ENCODE assay signal across 8 cellular contexts in the genomic region with DNA sequence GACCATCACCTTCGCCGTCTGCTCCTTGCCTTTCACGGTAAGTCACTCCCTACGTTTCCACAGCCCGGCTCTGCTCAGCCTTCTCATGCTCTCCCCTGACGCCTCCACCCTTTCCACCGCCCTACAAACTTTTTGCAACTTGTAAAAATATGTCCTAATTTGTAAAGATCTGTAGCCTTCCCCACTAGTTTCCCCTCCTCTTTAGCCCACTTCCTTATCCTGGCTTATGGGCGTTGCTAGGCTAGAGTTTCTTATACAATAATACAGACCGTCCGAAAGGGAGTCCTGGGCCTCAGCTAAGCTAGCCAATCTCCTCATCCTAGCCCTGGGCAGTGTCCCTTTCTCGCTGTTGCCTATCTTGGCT. TPM values are rescaled to one million over a fixed set of nuclear protein-coding genes. Genes with fewer than 3 reads are reported as not detected.
DNase-seq lines count a peak whose midpoint lies in the region; ATAC-seq, FAIRE-seq and TF ChIP-seq lines count a peak whose summit lies in the region.

No MANE protein-coding gene starts in this region.

- POLR2A ChIA-PET in HepG2 (lab: Yijun Ruan, JAX) (no interaction called here), OCI-LY7 (lab: Charles Lee) (no interaction called here)

- H3K36me3 ChIP-seq in liver (ENCODE audit: control insufficient read depth in 4 of 4, insufficient read depth in 3 of 4, low read depth in 1 of 4, low read length in 3 of 4) (no peaks in the 10 kb centered on the region), HepG2 (replicated peaks in 1 of 2; ENCODE audit: control insufficient read depth in 1 of 2, insufficient read depth in 2 of 2, low read length in 2 of 2) (no peaks in the 10 kb centered on the region), mesendoderm (ENCODE audit: control insufficient read depth, insufficient read depth, low read length) (no peaks in the 10 kb centered on the region), OCI-LY7 (ENCODE audit: insufficient read depth, low read length) (no peaks in the 10 kb centered on the region)

- WGBS in liver = 23% methylated on average over 11 of the region's 11 CpGs
- 62% methylated on average over 11 of the region's 11 CpGs for WGBS in HepG2 (ENCODE audit: low lambda C conversion rate)
- WGBS in mesendoderm (ENCODE audit: extremely low coverage, insufficient coverage, low lambda C conversion rate) = no CpG with 5 or more reads among the region's 11 CpGs

- H3K79me2 ChIP-seq in HepG2 (ENCODE audit: insufficient read depth, low read length) (no peaks in the 10 kb centered on the region), mesendoderm (ENCODE audit: control insufficient read depth, insufficient read depth, low read length) (no peaks in the 10 kb centered on the region), OCI-LY7 (ENCODE audit: insufficient read depth, low read depth, low read length) (no peaks in the 10 kb centered on the region)

- H2AFZ ChIP-seq in HepG2 (ENCODE audit: low read length) (no peak overlapping the region), OCI-LY7 (ENCODE audit: low read length) (no peak overlapping the region)

- H3K27me3 Mint-ChIP-seq in brain = peaks cover 98% of the 10 kb centered on the region

- no peak for FAIRE-seq in HepG2 (lab: Jason Lieb, UNC)

- H3K9me3 ChIP-seq in liver (ENCODE audit: control insufficient read depth in 4 of 4, low read length in 3 of 4) (no peaks in the 10 kb centered on the region), HepG2 (ENCODE audit: low read length) (no peaks in the 10 kb centered on the region), OCI-LY7 (ENCODE audit: low read length) (no peaks in the 10 kb centered on the region)

- no peak for TF ChIP-seq EP300 in HepG2 (IDR thresholded peaks at IDR 0.05; ENCODE audit: low read depth in 2 of 2, low read length in 2 of 2)
- TF ChIP-seq EP300 in HepG2 (CRISPR knock-in tag; IDR thresholded peaks at IDR 0.05; ENCODE audit: borderline replicate concordance) = no peak

- H3K27me3 ChIP-seq in liver (ENCODE audit: control insufficient read depth in 4 of 4, insufficient read depth in 4 of 4, low read length in 3 of 4) = peaks cover 0 to 15% (median 3%) of the 10 kb centered on the region in 4 donors
- H3K27me3 ChIP-seq in HepG2 (ENCODE audit: control insufficient read depth in 1 of 2, insufficient read depth in 2 of 2, low read length in 2 of 2) = no peaks in the 10 kb centered on the region; a peak in 1 of 5 replicates
- H3K27me3 ChIP-seq in mesendoderm (ENCODE audit: insufficient read depth, low read length, poor library complexity) = peaks cover 23% of the 10 kb centered on the region

- intact Hi-C loops in HepG2 (cut with micrococcal nuclease; ENCODE audit: unreplicated experiment) (no loop called here), OCI-LY7 (cut with micrococcal nuclease; ENCODE audit: unreplicated experiment) (no loop called here)

- TF ChIP-seq POLR2A in HepG2 (IDR thresholded peaks at IDR 0.05; ENCODE audit: insufficient read depth in 1 of 2, low read depth in 2 of 2, low read length in 2 of 2) = no peak

- H3K56ac ChIP-seq in mesendoderm (ENCODE audit: low read length) = peak overlapping the region; percentile 57

- H3K27ac Mint-ChIP-seq in brain = peak overlapping the region in 1 of 5 experiments; percentile 42

- TF ChIP-seq RAD21 in liver (IDR thresholded peaks at IDR 0.05) = no peak
- TF ChIP-seq RAD21 in HepG2 (CRISPR knock-in tag; IDR thresholded peaks at IDR 0.05) = no peak

- CTCF ChIA-PET in HepG2 (lab: Yijun Ruan, JAX; ENCODE audit: low intra/inter-chr PET ratio, low total read pairs) (no interaction called here), OCI-LY7 (lab: Charles Lee; ENCODE audit: unreplicated experiment) (no interaction called here)

- H3K36me3 Mint-ChIP-seq in brain = no peaks in the 10 kb centered on the region

- H3K9me2 ChIP-seq in OCI-LY7 (ENCODE audit: insufficient read depth, low read length) = no peaks in the 10 kb centered on the region

- no peak overlapping the region for H2BK5ac ChIP-seq in mesendoderm (ENCODE audit: low read length)

- H4K8ac ChIP-seq in mesendoderm (ENCODE audit: low read depth, low read length) = no peak overlapping the region

- ATAC-seq in HepG2 (no peak), SK-N-SH treated with all-trans-retinoic acid at 6 μM for 48 hours (no peak)

- no peak overlapping the region for H2BK120ac ChIP-seq in mesendoderm (ENCODE audit: low read depth, low read length)

- no peak overlapping the region for H2BK15ac ChIP-seq in mesendoderm (replicated peaks; ENCODE audit: low read depth)

- H3K4ac ChIP-seq in mesendoderm (ENCODE audit: low read depth, low read length) = no peak overlapping the region

- peaks cover 25% of the 10 kb centered on the region for H3K4me1 Mint-ChIP-seq in brain

- no peak overlapping the region for H3K23ac ChIP-seq in mesendoderm (ENCODE audit: low read length)

- BruUV-seq in HepG2 (replicated peaks; lab: Mats Ljungman, UMichigan) (no TSS peak), OCI-LY7 (replicated peaks; lab: Mats Ljungman, UMichigan) (no TSS peak)

- no peaks in the 10 kb centered on the region for H3K79me1 ChIP-seq in mesendoderm (ENCODE audit: low read length)

- no peak overlapping the region for H3K27ac ChIP-seq in liver (ENCODE audit: low read depth in 1 of 2, low read length in 2 of 2)
- no peak overlapping the region for H3K27ac ChIP-seq in HepG2 (ENCODE audit: extremely low read length, insufficient read depth, low read length)
- H3K27ac ChIP-seq in mesendoderm (ENCODE audit: low read depth, low read length) = no peak overlapping the region
- no peak overlapping the region for H3K27ac ChIP-seq in OCI-LY7 (ENCODE audit: low read depth, low read length, poor library complexity, severe bottlenecking)

- no peak overlapping the region for H3K4me2 ChIP-seq in HepG2 (ENCODE audit: low read depth, low read length)
- peak overlapping the region; percentile 81 for H3K4me2 ChIP-seq in mesendoderm (ENCODE audit: low read length)
- no peak overlapping the region for H3K4me2 ChIP-seq in OCI-LY7 (ENCODE audit: low read length)

- TF ChIP-seq CTCF in liver (IDR thresholded peaks at IDR 0.05; ENCODE audit: low read depth, low read length, missing input control) (no peak), HepG2 (CRISPR knock-in tag; IDR thresholded peaks at IDR 0.05) (no peak), brain (conservative IDR thresholded peaks at IDR 0.05) (no peak), OCI-LY7 (conservative IDR thresholded peaks at IDR 0.05; ENCODE audit: low read length) (no peak)

- no peaks in the 10 kb centered on the region for H4K20me1 ChIP-seq in HepG2 (ENCODE audit: insufficient read depth, low read length)
- no peaks in the 10 kb centered on the region for H4K20me1 ChIP-seq in OCI-LY7 (ENCODE audit: insufficient read depth, low read length)

- peaks cover 8 to 24% (median 17%) of the 10 kb centered on the region in 4 donors for H3K4me1 ChIP-seq in liver (ENCODE audit: control insufficient read depth in 4 of 4, insufficient read depth in 4 of 4, low read length in 3 of 4)
- no peaks in the 10 kb centered on the region for H3K4me1 ChIP-seq in HepG2 (ENCODE audit: insufficient read depth, low read length)
- no peaks in the 10 kb centered on the region for H3K4me1 ChIP-seq in mesendoderm (ENCODE audit: control insufficient read depth, low read depth, low read length)
- peaks cover 5% of the 10 kb centered on the region for H3K4me1 ChIP-seq in OCI-LY7 (ENCODE audit: insufficient read depth, low read length, poor library complexity, severe bottlenecking)

- H2AK5ac ChIP-seq in mesendoderm (ENCODE audit: low read length) = no peak overlapping the region

- no peak overlapping the region for H3K18ac ChIP-seq in mesendoderm (ENCODE audit: low read length)

- in situ Hi-C loops in HepG2 (cut with HindIII; ENCODE audit: extremely low pct_ligation_motif_present, low pct_unique_long_range_greater_than_20kb) = no loop called here

- peaks cover 0 to 4% (median 0%) of the 10 kb centered on the region in 5 experiments for H3K9me3 Mint-ChIP-seq in brain

- H3K4me3 ChIP-seq in liver (ENCODE audit: low read depth in 1 of 3, low read length in 3 of 3) (peak overlapping the region; percentile 7 to 65 (median 51)), HepG2 (replicated peaks in 1 of 3; ENCODE audit: insufficient read depth in 1 of 3, low read depth in 2 of 3, low read length in 3 of 3) (no peak overlapping the region), mesendoderm (ENCODE audit: low read length) (no peak overlapping the region), OCI-LY7 (ENCODE audit: low read depth, low read length, poor library complexity, severe bottlenecking) (no peak overlapping the region)

- no peak overlapping the region for H4K5ac ChIP-seq in mesendoderm (ENCODE audit: low read length)

- peak overlapping the region; percentile 86 to 92 (median 88) for H3K4me3 Mint-ChIP-seq in brain

- DNase-seq in HepG2 (ENCODE audit: low spot score) (no peak), mesendoderm (peak; percentile 6), NCI-H82 treated with DMSO at 0.1 percent for 48 hours (lab: John Stamatoyannopoulos, UW; ENCODE audit: unreplicated experiment) (no peak), NCI-H1694 treated with DMSO at 0.1 percent for 48 hours (lab: John Stamatoyannopoulos, UW) (no peak), OCI-LY7 (ENCODE audit: low spot score) (no peak)

- H3K9ac ChIP-seq in liver (ENCODE audit: low read depth in 1 of 2, low read length in 2 of 2) (no peak overlapping the region), HepG2 (ENCODE audit: insufficient read depth, low read depth, low read length) (no peak overlapping the region), mesendoderm (ENCODE audit: low read length) (peak overlapping the region; percentile 22)

RNA-seq across cellular contexts. Expression of gene PTGER2, which starts 1.2 kb away (rescaled TPM):
- total RNA-seq in liver (1 to 10 TPM in 1 of 2 donors, under 1 TPM in 1; 0.75 to 1.9 TPM), HepG2 (2016; rRNA removed; fragmentation: Illumina TruSeq; extraction: Trizol) (not detected in 2 replicates), OCI-LY7 (2022) (not detected in 2 replicates)
- polyA plus RNA-seq in liver (under 1 TPM; 0.36 to 0.87 TPM), HepG2 (2011; rRNA removed) (not detected in 2 replicates), brain (ENCODE audit: insufficient read depth, low read depth, low replicate concordance) (not detected)
- not detected in 2 replicates for total RNA-seq in HepG2 (2016; cell fraction: cytosol; rRNA removed; fragmentation: Illumina TruSeq; extraction: Trizol; ENCODE audit: low read depth)
- total RNA-seq in HepG2 (2016; cell fraction: insoluble cytoplasmic fraction; rRNA removed; fragmentation: Illumina TruSeq; extraction: Trizol) = not detected in 2 replicates
- not detected in 2 replicates for total RNA-seq in HepG2 (2016; cell fraction: membrane; rRNA removed; fragmentation: Illumina TruSeq; extraction: Trizol)
- total RNA-seq in HepG2 (2016; cell fraction: nucleus; rRNA removed; fragmentation: Illumina TruSeq; extraction: Trizol) = not detected in 2 replicates
- polyA plus RNA-seq in HepG2 (2011; cell fraction: cytosol; rRNA removed) = not detected in 2 replicates
- not detected in 2 replicates for polyA plus RNA-seq in HepG2 (2011; cell fraction: nucleus; rRNA removed)
- polyA plus RNA-seq in HepG2 (2012) = not detected in 2 replicates
- polyA plus RNA-seq in HepG2 (2016; cell fraction: cytosol; fragmentation: Illumina TruSeq; extraction: Trizol; ENCODE audit: low read depth) = not detected in 2 replicates
- not detected in 2 replicates for polyA plus RNA-seq in HepG2 (2016; cell fraction: insoluble cytoplasmic fraction; fragmentation: Illumina TruSeq; extraction: Trizol; ENCODE audit: low read depth)
- polyA plus RNA-seq in HepG2 (2016; cell fraction: membrane; fragmentation: Illumina TruSeq; extraction: Trizol; ENCODE audit: low read depth) = not detected in 2 replicates
- polyA plus RNA-seq in HepG2 (2016; cell fraction: nucleus; fragmentation: Illumina TruSeq; extraction: Trizol; ENCODE audit: insufficient read depth, low read depth) = not detected in 2 replicates
- not detected in 2 replicates for polyA minus RNA-seq in HepG2 (2011; rRNA and poly(A)+ RNA removed; ENCODE audit: low replicate concordance)
- polyA minus RNA-seq in HepG2 (2011; cell fraction: cytosol; rRNA and poly(A)+ RNA removed) = not detected in 2 replicates
- polyA minus RNA-seq in HepG2 (2011; cell fraction: nucleus; rRNA and poly(A)+ RNA removed) = not detected in 2 replicates
- polyA plus RNA-seq in mesendoderm (2013, experiment 1 of 2) = 0.27 TPM
- polyA plus RNA-seq in mesendoderm (2013, experiment 2 of 2) = 0.28 TPM
- total RNA-seq in OCI-LY7 (2014; rRNA removed; shearing (Covaris generic)) = not detected in 2 replicates

RNA-seq across cellular contexts. Expression of gene PTGDR, which starts 47.8 kb away (rescaled TPM):
- 1 to 10 TPM in 1 of 2 donors, under 1 TPM in 1; 0.42 to 1.4 TPM for total RNA-seq in liver
- under 1 TPM; 0.14 to 0.46 TPM for polyA plus RNA-seq in liver
- not detected in 2 replicates for total RNA-seq in HepG2 (2016; rRNA removed; fragmentation: Illumina TruSeq; extraction: Trizol)
- total RNA-seq in HepG2 (2016; cell fraction: cytosol; rRNA removed; fragmentation: Illumina TruSeq; extraction: Trizol; ENCODE audit: low read depth) = not detected in 2 replicates
- total RNA-seq in HepG2 (2016; cell fraction: insoluble cytoplasmic fraction; rRNA removed; fragmentation: Illumina TruSeq; extraction: Trizol) = not detected in 2 replicates
- not detected in 2 replicates for total RNA-seq in HepG2 (2016; cell fraction: membrane; rRNA removed; fragmentation: Illumina TruSeq; extraction: Trizol)
- total RNA-seq in HepG2 (2016; cell fraction: nucleus; rRNA removed; fragmentation: Illumina TruSeq; extraction: Trizol) = not detected in 2 replicates
- not detected in 2 replicates for polyA plus RNA-seq in HepG2 (2011; rRNA removed)
- polyA plus RNA-seq in HepG2 (2011; cell fraction: cytosol; rRNA removed) = not detected in 2 replicates
- not detected in 2 replicates for polyA plus RNA-seq in HepG2 (2011; cell fraction: nucleus; rRNA removed)
- polyA plus RNA-seq in HepG2 (2012) = not detected in 2 replicates
- not detected in 2 replicates for polyA plus RNA-seq in HepG2 (2016; cell fraction: cytosol; fragmentation: Illumina TruSeq; extraction: Trizol; ENCODE audit: low read depth)
- polyA plus RNA-seq in HepG2 (2016; cell fraction: insoluble cytoplasmic fraction; fragmentation: Illumina TruSeq; extraction: Trizol; ENCODE audit: low read depth) = not detected in 2 replicates
- polyA plus RNA-seq in HepG2 (2016; cell fraction: membrane; fragmentation: Illumina TruSeq; extraction: Trizol; ENCODE audit: low read depth) = not detected in 2 replicates
- not detected in 2 replicates for polyA plus RNA-seq in HepG2 (2016; cell fraction: nucleus; fragmentation: Illumina TruSeq; extraction: Trizol; ENCODE audit: insufficient read depth, low read depth)
- polyA minus RNA-seq in HepG2 (2011; rRNA and poly(A)+ RNA removed; ENCODE audit: low replicate concordance) = not detected in 2 replicates
- polyA minus RNA-seq in HepG2 (2011; cell fraction: cytosol; rRNA and poly(A)+ RNA removed) = not detected in 2 replicates
- not detected in 2 replicates for polyA minus RNA-seq in HepG2 (2011; cell fraction: nucleus; rRNA and poly(A)+ RNA removed)
- 0.19 TPM for polyA plus RNA-seq in brain (ENCODE audit: insufficient read depth, low read depth, low replicate concordance)
- 0.03 TPM for polyA plus RNA-seq in mesendoderm (2013, experiment 1 of 2)
- polyA plus RNA-seq in mesendoderm (2013, experiment 2 of 2) = 0.01 TPM
- not detected in 2 replicates for total RNA-seq in OCI-LY7 (2014; rRNA removed; shearing (Covaris generic))
- total RNA-seq in OCI-LY7 (2022) = not detected in 2 replicates

Comparison
In these comparisons a context has a peak if more than half of its experiments do, and no peak if none do; other contexts are left out.
1. H3K4me3 ChIP-seq: peak in liver (3 of 3); none in HepG2 (0 of 3), mesendoderm (single experiment) and OCI-LY7 (single experiment).